In the genomic region with DNA sequence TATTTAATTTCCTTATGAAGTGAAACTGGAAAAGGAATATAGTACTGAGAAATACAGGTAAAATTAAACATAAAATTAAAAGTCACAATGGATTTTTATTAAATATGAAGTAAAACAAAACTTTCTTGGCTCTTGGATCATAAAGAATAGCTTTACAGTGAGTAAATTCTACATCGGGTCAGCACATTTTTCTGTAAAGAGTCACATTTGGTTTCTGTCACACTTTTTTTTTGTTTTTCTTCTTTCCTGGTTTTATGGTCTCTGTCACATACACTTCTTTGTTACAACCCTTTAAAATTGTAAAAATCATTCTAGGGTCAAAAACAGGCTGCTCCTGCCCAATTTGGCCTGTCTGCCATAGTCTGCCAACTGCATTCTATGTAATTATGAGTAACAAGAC, we compare ENCODE assay signal across 22 cellular contexts.
DNase-seq lines count a peak whose midpoint lies in the region; ATAC-seq, FAIRE-seq and TF ChIP-seq lines count a peak whose summit lies in the region.
"Had no signal": no experiment of that assay in that cellular context is flagged by ENCODE, and none has a peak within 500 bp of the region (broad histone marks: within the 10 kb centered on the region; RNA-seq: fewer than 3 reads in every experiment).

No MANE protein-coding gene starts in this region.

- no peak overlapping the region for H3K18ac ChIP-seq in IMR-90 (ENCODE audit: low read depth, low read length)

- no peak overlapping the region for H3K23ac ChIP-seq in IMR-90 (ENCODE audit: low read depth, low read length)

- intact Hi-C loops in IMR-90 (cut with micrococcal nuclease) = no loop called here

- no peak overlapping the region for H3K56ac ChIP-seq in IMR-90 (ENCODE audit: extremely low read depth, insufficient read depth, low read length)

- H2BK120ac ChIP-seq in IMR-90 (ENCODE audit: low read depth, low read length) = no peak overlapping the region

- H2AFZ ChIP-seq in IMR-90 (replicated peaks; ENCODE audit: low read length, poor library complexity) (no peak overlapping the region), astrocyte (ENCODE audit: low read depth, low read length) (no peak overlapping the region)

- no peaks in the 10 kb centered on the region for H3K9me3 ChIP-seq in IMR-90 (ENCODE audit: control insufficient read depth, insufficient read depth, low read length)
- H3K9me3 ChIP-seq in astrocyte (ENCODE audit: insufficient read depth, low read depth, low read length) = no peaks in the 10 kb centered on the region
- H3K9me3 ChIP-seq: A549 had no signal

- in situ Hi-C loops in IMR-90 (cut with MboI; ENCODE audit: low sequenced_read_pairs) = no loop called here

- no peak overlapping the region for H2BK15ac ChIP-seq in IMR-90 (ENCODE audit: low read depth, low read length)

- H3K4me3 Mint-ChIP-seq in astrocyte (ENCODE audit: unreplicated experiment) = peak overlapping the region; percentile 11
- no peak overlapping the region for H3K4me3 Mint-ChIP-seq in progenitor cell of endocrine pancreas (ENCODE audit: low read depth)
- H3K4me3 Mint-ChIP-seq: CD14-positive monocyte, IgD-negative memory B cell had no signal

- H3K9ac ChIP-seq in IMR-90 (ENCODE audit: low read depth, low read length) = no peak overlapping the region
- H3K9ac ChIP-seq in astrocyte (ENCODE audit: low read length) = no peak overlapping the region

- no peak overlapping the region for H4K8ac ChIP-seq in IMR-90 (ENCODE audit: low read depth in 2 of 2, low read length in 2 of 2)

- H3K36me3 ChIP-seq in IMR-90 (ENCODE audit: control insufficient read depth, insufficient read depth, low read length) (no peaks in the 10 kb centered on the region), astrocyte (ENCODE audit: insufficient read depth, low read length) (no peaks in the 10 kb centered on the region)

- H4K5ac ChIP-seq in IMR-90 (ENCODE audit: low read depth, low read length) = no peak overlapping the region

- H3K14ac ChIP-seq in IMR-90 (replicated peaks; ENCODE audit: low read depth, low read length) = no peak overlapping the region

- H3K27ac ChIP-seq in IMR-90 (ENCODE audit: insufficient read depth, low read length) = no peak overlapping the region
- peak overlapping the region; percentile 75 for H3K27ac ChIP-seq in astrocyte (ENCODE audit: low read depth, low read length)
- H3K27ac ChIP-seq: A549, SK-N-MC had no signal

- H3K27ac Mint-ChIP-seq in astrocyte (ENCODE audit: unreplicated experiment) (peak overlapping the region; percentile 63), progenitor cell of endocrine pancreas (no peak overlapping the region)
- H3K27ac Mint-ChIP-seq: CD14-positive monocyte, IgD-negative memory B cell had no signal

- no peaks in the 10 kb centered on the region for H3K9me3 Mint-ChIP-seq in astrocyte (ENCODE audit: unreplicated experiment)
- no peaks in the 10 kb centered on the region for H3K9me3 Mint-ChIP-seq in progenitor cell of endocrine pancreas (ENCODE audit: low read depth)

- TF ChIP-seq POLR2A in IMR-90 (IDR thresholded peaks at IDR 0.05; ENCODE audit: low read depth, low read length) = no peak

- DNase-seq in Daoy (ENCODE audit: low read depth) (peak; percentile 13), IMR-90 (peak; percentile 2), astrocyte (ENCODE audit: low read depth) (peak; percentile 58), non-pigmented ciliary epithelial cell (ENCODE audit: low read depth) (peak; percentile 5), NCI-H345 treated with DMSO at 0.1 percent for 48 hours (lab: John Stamatoyannopoulos, UW; ENCODE audit: unreplicated experiment) (no peak), progenitor cell of endocrine pancreas (ENCODE audit: low spot score, unreplicated experiment) (no peak), NCI-H1436 treated with DMSO at 0.1 percent for 48 hours (lab: John Stamatoyannopoulos, UW) (no peak), NCI-H526 treated with DMSO at 0.1 percent for 48 hours (lab: John Stamatoyannopoulos, UW) (no peak)
- DNase-seq: AML-193, DMS 273 treated with DMSO at 0.1 percent for 48 hours, H7, Kasumi-1, NCI-H1417, NCI-H2029 treated with DMSO at 0.1 percent for 48 hours, NCI-H510A treated with DMSO at 0.1 percent for 48 hours had no signal

- BruUV-seq in IMR-90 (replicated peaks; lab: Mats Ljungman, UMichigan) = no TSS peak

- H3K27me3 Mint-ChIP-seq in astrocyte (ENCODE audit: low read depth, unreplicated experiment) (no peaks in the 10 kb centered on the region), progenitor cell of endocrine pancreas (no peaks in the 10 kb centered on the region)
- H3K27me3 Mint-ChIP-seq: IgD-negative memory B cell had no signal

- H3K79me1 ChIP-seq in IMR-90 (ENCODE audit: low read depth in 1 of 2, low read length in 2 of 2) = no peaks in the 10 kb centered on the region

- no peaks in the 10 kb centered on the region for H3K36me3 Mint-ChIP-seq in astrocyte (ENCODE audit: low read depth, unreplicated experiment)
- H3K36me3 Mint-ChIP-seq in progenitor cell of endocrine pancreas (ENCODE audit: insufficient read depth) = no peaks in the 10 kb centered on the region
- H3K36me3 Mint-ChIP-seq: CD14-positive monocyte, IgD-negative memory B cell had no signal

- H3K4me1 ChIP-seq in IMR-90 (ENCODE audit: control insufficient read depth, insufficient read depth, low read length) (no peaks in the 10 kb centered on the region), astrocyte (ENCODE audit: insufficient read depth, low read length) (peaks cover 13% of the 10 kb centered on the region)
- H3K4me1 ChIP-seq: A549 had no signal

- H3K27me3 ChIP-seq in IMR-90 (ENCODE audit: control insufficient read depth, insufficient read depth, low read length) (no peaks in the 10 kb centered on the region), astrocyte (ENCODE audit: insufficient read depth, low read length) (no peaks in the 10 kb centered on the region)

- WGBS in IMR-90 (ENCODE audit: extremely low coverage in 2 of 2, insufficient read length in 1 of 2), 2 experiments = no CpG with 5 or more reads among the region's 1 CpG

- H3K79me2 ChIP-seq in astrocyte (ENCODE audit: insufficient read depth, low read length) = no peaks in the 10 kb centered on the region

- no peaks in the 10 kb centered on the region for H3K9me1 ChIP-seq in IMR-90 (ENCODE audit: insufficient read depth, low read length)

- H2AK5ac ChIP-seq in IMR-90 (ENCODE audit: low read depth, low read length) = no peak overlapping the region

- H3K4ac ChIP-seq in IMR-90 (ENCODE audit: low read depth, low read length) = no peak overlapping the region

- POLR2A ChIA-PET in IMR-90 (lab: Charles Lee; ENCODE audit: unreplicated experiment) = no interaction called here

- H4K20me1 ChIP-seq in IMR-90 (ENCODE audit: insufficient read depth, low read length) (no peaks in the 10 kb centered on the region), astrocyte (ENCODE audit: insufficient read depth, low read length) (no peaks in the 10 kb centered on the region)

- no peak overlapping the region for H4K91ac ChIP-seq in IMR-90 (ENCODE audit: insufficient read depth, low read depth, low read length)

- no peak overlapping the region for H3K4me2 ChIP-seq in IMR-90 (ENCODE audit: low read depth, low read length)
- peak overlapping the region; percentile 18 for H3K4me2 ChIP-seq in astrocyte (ENCODE audit: low read length)
- H3K4me2 ChIP-seq: A549 had no signal

- no peak overlapping the region for H2BK20ac ChIP-seq in IMR-90 (ENCODE audit: low read depth, low read length)

- no peak for FAIRE-seq in astrocyte (lab: Jason Lieb, UNC)
- FAIRE-seq: A549, GM19239 had no signal

- TF ChIP-seq RAD21 in IMR-90 (IDR thresholded peaks at IDR 0.05; ENCODE audit: low read length) = no peak

- no peak overlapping the region for H2AK9ac ChIP-seq in IMR-90 (replicated peaks; ENCODE audit: low read depth, low read length, poor library complexity)

- no peak overlapping the region for H3K4me3 ChIP-seq in IMR-90 (ENCODE audit: insufficient read depth, low read depth, low read length)
- no peak overlapping the region for H3K4me3 ChIP-seq in astrocyte (ENCODE audit: insufficient read depth, low read depth, low read length)
- H3K4me3 ChIP-seq: A549, SK-N-MC had no signal

- dilution Hi-C loops in IMR-90 (cut with HindIII; ENCODE audit: low sequenced_read_pairs, unreplicated experiment) = no loop called here

- H3K4me1 Mint-ChIP-seq in astrocyte (ENCODE audit: low read depth, unreplicated experiment) = peaks cover 50% of the 10 kb centered on the region
- H3K4me1 Mint-ChIP-seq in progenitor cell of endocrine pancreas (ENCODE audit: low read depth) = no peaks in the 10 kb centered on the region
- H3K4me1 Mint-ChIP-seq: CD14-positive monocyte, IgD-negative memory B cell had no signal

- H2BK5ac ChIP-seq in IMR-90 (ENCODE audit: low read depth, low read length, poor library complexity, severe bottlenecking) = no peak overlapping the region

- TF ChIP-seq CTCF in IMR-90 (conservative IDR thresholded peaks at IDR 0.05; ENCODE audit: low read depth, low read length) (no peak), astrocyte (IDR thresholded peaks at IDR 0.05; ENCODE audit: insufficient read depth, low read depth, low read length) (no peak), progenitor cell of endocrine pancreas (IDR thresholded peaks at IDR 0.05; ENCODE audit: unreplicated experiment) (no peak)

- CTCF ChIA-PET in IMR-90 (lab: Yijun Ruan, JAX) = no interaction called here

- ATAC-seq in IMR-90 (ENCODE audit: low read depth) = no peak
- ATAC-seq: A549, Panc1, Right ventricle myocardium inferior had no signal

TF ChIP-seq in IMR-90, 13 proteins besides CTCF, POLR2A, EP300 and RAD21:
- TF ChIP-seq MAFK (IDR thresholded peaks at IDR 0.05; ENCODE audit: low read depth, low read length) = peak; percentile 72
- TF ChIP-seq CHD1 (IDR thresholded peaks at IDR 0.05; ENCODE audit: low read depth, low read length) = no peak
TF ChIP-seq in IMR-90: peak in this region for 1.

Comparison
In these comparisons a context has a peak if more than half of its experiments do, and no peak if none do; other contexts are left out.
1. DNase-seq: peak in Daoy (single experiment), IMR-90 (single experiment), astrocyte (single experiment) and non-pigmented ciliary epithelial cell (single experiment); none in NCI-H345 treated with DMSO at 0.1 percent for 48 hours (single experiment), progenitor cell of endocrine pancreas (single experiment), NCI-H1436 treated with DMSO at 0.1 percent for 48 hours (single experiment) and NCI-H526 treated with DMSO at 0.1 percent for 48 hours (single experiment).